Comparison of ENCODE assay signal across 29 cellular contexts in the genomic region with DNA sequence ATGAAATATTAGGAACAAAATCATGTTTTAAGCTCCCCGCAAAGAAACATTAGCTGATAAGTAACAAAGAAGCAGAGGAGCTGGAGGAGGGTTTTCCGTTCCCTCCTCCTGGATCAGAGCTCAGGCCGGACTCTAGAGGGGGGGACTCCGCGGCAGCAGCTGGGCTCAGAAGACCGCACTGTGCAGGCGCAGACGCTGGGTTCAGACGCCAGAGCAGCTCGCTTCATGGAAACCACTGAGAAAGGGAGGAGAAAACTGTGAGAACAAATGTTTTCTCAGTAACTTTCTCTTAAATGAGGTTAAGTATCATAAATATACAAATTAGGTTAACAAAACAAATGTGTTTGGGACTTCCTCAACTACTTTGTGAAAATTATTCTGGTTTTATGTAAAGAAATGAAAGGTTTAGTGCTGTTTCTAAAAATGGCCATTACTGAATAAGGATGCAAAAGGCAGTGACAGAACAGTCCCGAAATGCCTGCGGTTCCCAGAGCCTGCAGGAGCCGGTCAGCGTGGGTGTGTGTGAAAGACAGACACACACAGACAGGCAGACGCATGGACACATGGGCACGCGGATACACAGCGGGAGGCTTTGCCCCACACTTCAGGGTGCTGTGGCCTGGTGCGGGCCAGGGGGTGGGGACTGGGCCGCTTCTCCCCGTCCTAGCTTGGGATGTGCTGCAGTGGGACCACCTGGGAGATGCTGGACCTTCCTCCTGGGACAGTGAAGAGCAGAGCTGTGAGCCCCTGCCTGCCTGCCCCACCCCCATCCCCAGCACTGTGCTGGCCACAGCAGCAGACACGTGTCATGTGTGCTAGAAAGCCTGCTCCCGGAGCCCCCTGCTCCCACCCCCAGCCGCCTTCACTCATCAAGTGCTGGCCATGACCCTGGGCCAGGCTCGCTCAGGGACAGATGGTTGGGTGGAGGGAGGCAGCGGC. TPM values are rescaled to one million over a fixed set of nuclear protein-coding genes. Genes with fewer than 3 reads are reported as not detected.
DNase-seq lines count a peak whose midpoint lies in the region; ATAC-seq and TF ChIP-seq lines count a peak whose summit lies in the region.
"Had no signal": no experiment of that assay in that cellular context is flagged by ENCODE, and none has a peak within 500 bp of the region (broad histone marks: within the 10 kb centered on the region; RNA-seq: fewer than 3 reads in every experiment).

No MANE protein-coding gene starts in this region.

- H3K4me1 Mint-ChIP-seq in nephron: peaks cover 8% of the 10 kb centered on the region
- H3K4me1 Mint-ChIP-seq: activated naive CD8-positive, alpha-beta T cell treated with anti-CD3 and anti-CD28 coated beads, Interleukin-2, amount 50 U/mL, for 24 hours; CD14-positive monocyte; stimulated activated memory B cell treated with anti-CD40 and anti-IgM and Interleukin-4, amounts not matched to agents 10 μg/mL and 1 μg/mL and 100 μg/mL, for 72 hours had no signal

- no peak overlapping the region for H3K4me3 Mint-ChIP-seq in nephron
- H3K4me3 Mint-ChIP-seq: activated naive CD8-positive, alpha-beta T cell treated with anti-CD3 and anti-CD28 coated beads, Interleukin-2, amount 50 U/mL, for 24 hours; brain; CD14-positive monocyte; stimulated activated memory B cell treated with anti-CD40 and anti-IgM and Interleukin-4, amounts not matched to agents 10 μg/mL and 1 μg/mL and 100 μg/mL, for 72 hours had no signal

- H3K4me1 ChIP-seq in upper lobe of right lung: no peaks in the 10 kb centered on the region

- peaks cover 10% of the 10 kb centered on the region for H3K27me3 Mint-ChIP-seq in nephron (ENCODE audit: low read depth)
- H3K27me3 Mint-ChIP-seq: activated naive CD8-positive, alpha-beta T cell treated with anti-CD3 and anti-CD28 coated beads, Interleukin-2, amount 50 U/mL, for 24 hours had no signal

- no peak overlapping the region for H3K27ac ChIP-seq in upper lobe of right lung
- H3K27ac ChIP-seq: 22Rv1, PC-9 had no signal

- no peaks in the 10 kb centered on the region for H3K9me3 Mint-ChIP-seq in nephron
- H3K9me3 Mint-ChIP-seq: activated naive CD8-positive, alpha-beta T cell treated with anti-CD3 and anti-CD28 coated beads, Interleukin-2, amount 50 U/mL, for 24 hours had no signal

- TF ChIP-seq CTCF in nephron (IDR thresholded peaks at IDR 0.05; ENCODE audit: unreplicated experiment in 3 of 3) (no peak), upper lobe of right lung (IDR thresholded peaks at IDR 0.05) (no peak)

- peaks cover 7% of the 10 kb centered on the region for H3K27me3 ChIP-seq in upper lobe of right lung

- no peak for TF ChIP-seq POLR2A in erythroblast (IDR thresholded peaks at IDR 0.05; ENCODE audit: low read length)

- H3K36me3 Mint-ChIP-seq in nephron (ENCODE audit: low read depth): no peaks in the 10 kb centered on the region
- H3K36me3 Mint-ChIP-seq: brain; CD14-positive monocyte; stimulated activated memory B cell treated with anti-CD40 and anti-IgM and Interleukin-4, amounts not matched to agents 10 μg/mL and 1 μg/mL and 100 μg/mL, for 72 hours had no signal

- H3K27ac Mint-ChIP-seq in nephron: peak overlapping the region; percentile 29 to 47 (median 40)
- H3K27ac Mint-ChIP-seq: activated naive CD8-positive, alpha-beta T cell treated with anti-CD3 and anti-CD28 coated beads, Interleukin-2, amount 50 U/mL, for 24 hours; CD14-positive monocyte; stimulated activated memory B cell treated with anti-CD40 and anti-IgM and Interleukin-4, amounts not matched to agents 10 μg/mL and 1 μg/mL and 100 μg/mL, for 72 hours had no signal

- H3K9me3 ChIP-seq in upper lobe of right lung: no peaks in the 10 kb centered on the region
- H3K9me3 ChIP-seq: Caco-2 had no signal

- no peak overlapping the region for H3K4me3 ChIP-seq in upper lobe of right lung
- H3K4me3 ChIP-seq: PC-9 had no signal

- DNase-seq in NCI-H82 (lab: John Stamatoyannopoulos, UW) (peak; percentile 1), NCI-H82 treated with DMSO at 0.1 percent for 48 hours (lab: John Stamatoyannopoulos, UW; ENCODE audit: unreplicated experiment) (no peak), upper lobe of right lung (no peak), erythroblast (lab: John Stamatoyannopoulos, UW) (no peak)
- DNase-seq: activated gamma-delta T cell treated with Interleukin-2 at 50 U/mL for 16 hours; activated naive CD8-positive, alpha-beta T cell treated with anti-CD3 and anti-CD28 coated beads, Interleukin-2, amount 50 U/mL, for 24 hours; activated T-cell treated with anti-CD3 and anti-CD28 coated beads, Interleukin-2, amount 50 U/mL, for 48 hours; Caco-2; DMS79; effector CD8-positive, alpha-beta T cell; GF-D8; GOT3; MM.1S; NCI-H1105 treated with DMSO at 0.1 percent for 48 hours; NCI-H187 treated with DMSO at 0.1 percent for 48 hours; NCI-H524; PC-9; SHP77; T-helper 2 cell had no signal

- intact Hi-C loops in upper lobe of right lung (cut with DNase I): no loop called here

- no peaks in the 10 kb centered on the region for H3K36me3 ChIP-seq in upper lobe of right lung

- peak; percentile 17 for ATAC-seq in esophagus mucosa
- peak; percentile 6 for ATAC-seq in upper lobe of right lung
- ATAC-seq in GM21423 (IDR thresholded peaks at IDR 0.05; ENCODE audit: unreplicated experiment): no peak
- no peak for ATAC-seq in GM18498 (IDR thresholded peaks at IDR 0.05; ENCODE audit: unreplicated experiment)
- ATAC-seq: activated naive CD8-positive, alpha-beta T cell treated with anti-CD3 and anti-CD28 coated beads, Interleukin-2, amount 50 U/mL, for 24 hours; stimulated activated memory B cell treated with anti-CD40 and anti-IgM and Interleukin-4, amounts not matched to agents 10 μg/mL and 1 μg/mL and 100 μg/mL, for 72 hours had no signal

RNA-seq across cellular contexts. Expression of a gene that starts 20.3 kb away (rescaled TPM):
- not detected for total RNA-seq in esophagus mucosa
- total RNA-seq in upper lobe of right lung: not detected
- total RNA-seq: Caco-2, mesenteric fat pad, PC-9, pulmonary artery endothelial cell had no signal

Comparison
In these comparisons a context has a peak if more than half of its experiments do, and no peak if none do; other contexts are left out.
1. ATAC-seq: peak in esophagus mucosa (single experiment) and upper lobe of right lung (single experiment); none in GM21423 (single experiment) and GM18498 (single experiment).